In the genomic region with DNA sequence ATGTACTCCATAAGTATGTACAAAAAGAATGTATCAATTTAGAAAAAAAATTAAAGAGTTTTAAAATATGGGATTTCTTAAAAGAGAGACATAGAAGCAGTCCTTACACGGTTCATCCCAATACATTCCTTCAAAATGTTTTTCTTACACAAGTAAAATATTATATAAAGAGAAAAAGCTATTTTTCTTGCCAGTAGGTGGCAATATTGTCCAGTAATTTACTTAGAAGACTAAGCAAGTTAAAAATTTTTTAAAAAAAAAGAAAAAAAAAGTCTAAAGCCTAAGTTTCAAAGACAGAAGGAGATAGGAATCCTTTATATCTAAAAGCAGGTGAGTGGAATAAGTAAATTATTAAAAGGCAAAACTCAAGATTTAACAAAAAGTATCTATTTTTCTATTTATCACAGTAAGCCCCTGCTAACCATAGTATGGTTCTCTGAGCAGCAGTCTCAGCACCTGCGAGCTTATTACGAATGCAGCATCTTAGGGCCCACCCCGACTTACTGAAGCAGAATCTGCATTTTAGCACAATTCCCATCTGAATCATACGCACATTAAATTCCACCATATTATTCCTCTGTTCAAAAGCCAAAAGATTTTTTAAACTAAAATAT, we compare ENCODE assay signal across 8 cellular contexts.
DNase-seq lines count a peak whose midpoint lies in the region; ATAC-seq and TF ChIP-seq lines count a peak whose summit lies in the region.

No MANE protein-coding gene starts in this region.

- no peak for ATAC-seq in heart right ventricle
- ATAC-seq in left ventricle myocardium superior = no peak
- ATAC-seq in psoas muscle = no peak
- no peak for ATAC-seq in GM21825 (IDR thresholded peaks at IDR 0.05; ENCODE audit: unreplicated experiment)

- no peaks in the 10 kb centered on the region for H3K4me1 ChIP-seq in heart right ventricle
- H3K4me1 ChIP-seq in endodermal cell (ENCODE audit: control insufficient read depth, insufficient read depth, low read length) = no peaks in the 10 kb centered on the region
- no peaks in the 10 kb centered on the region for H3K4me1 ChIP-seq in psoas muscle
- H3K4me1 ChIP-seq in prostate gland (replicated peaks) = no peaks in the 10 kb centered on the region

- H3K4me1 Mint-ChIP-seq in endodermal cell = no peaks in the 10 kb centered on the region

- no peaks in the 10 kb centered on the region for H3K36me3 Mint-ChIP-seq in endodermal cell (ENCODE audit: low read depth)

- no peak overlapping the region for H3K4me3 Mint-ChIP-seq in endodermal cell

- peaks cover 3% of the 10 kb centered on the region for H3K27me3 Mint-ChIP-seq in endodermal cell (ENCODE audit: insufficient read depth)

- H3K9me3 Mint-ChIP-seq in endodermal cell = no peaks in the 10 kb centered on the region

- no peak for TF ChIP-seq POLR2A in prostate gland (IDR thresholded peaks at IDR 0.05)

- no peak overlapping the region for H3K9ac ChIP-seq in endodermal cell (ENCODE audit: extremely low read depth, low read length, poor library complexity, severe bottlenecking)

- H3K4me3 ChIP-seq in heart right ventricle (no peak overlapping the region), endodermal cell (ENCODE audit: low read length) (no peak overlapping the region), psoas muscle (no peak overlapping the region), prostate gland (no peak overlapping the region)

- H3K27ac Mint-ChIP-seq in endodermal cell = no peak overlapping the region

- H3K27me3 ChIP-seq in heart right ventricle (peaks cover 0 to 9% (median 6%) of the 10 kb centered on the region in 7 donors), endodermal cell (ENCODE audit: control insufficient read depth, insufficient read depth, low read length, poor library complexity, severe bottlenecking) (no peaks in the 10 kb centered on the region), psoas muscle (ENCODE audit: insufficient read depth in 3 of 3, low read length in 2 of 3) (peaks cover 0 to 2% (median 0%) of the 10 kb centered on the region in 3 donors), prostate gland (replicated peaks; ENCODE audit: insufficient read depth) (no peaks in the 10 kb centered on the region)

- H3K9me3 ChIP-seq in heart right ventricle (no peaks in the 10 kb centered on the region), endodermal cell (ENCODE audit: control insufficient read depth, low read length) (no peaks in the 10 kb centered on the region), psoas muscle (no peaks in the 10 kb centered on the region), prostate gland (no peaks in the 10 kb centered on the region)

- DNase-seq in heart right ventricle (no peak), left ventricle myocardium superior (no peak), NCI-H345 treated with DMSO at 0.1 percent for 48 hours (lab: John Stamatoyannopoulos, UW; ENCODE audit: unreplicated experiment) (peak; percentile 10), endodermal cell (no peak), psoas muscle (no peak), prostate gland (ENCODE audit: low spot score) (no peak)
- DNase-seq in activated effector memory CD4-positive, alpha-beta T cell treated with Interleukin-2 at 50 U/mL for 16 hours = no peak

- 62 to 65% methylated on average over 5 of the region's 5 CpGs for WGBS in heart right ventricle, 2 donors
- 81 to 100% methylated on average over 1 to 4 of the region's 5 CpGs for WGBS in endodermal cell (ENCODE audit: insufficient coverage in 1 of 2, insufficient read length in 1 of 2), 2 experiments
- WGBS in psoas muscle, 3 donors = 62 to 64% (median 64%) methylated on average over 5 of the region's 5 CpGs
- 67% methylated on average over 5 of the region's 5 CpGs for WGBS in prostate gland

- no peaks in the 10 kb centered on the region for H3K36me3 ChIP-seq in heart right ventricle
- H3K36me3 ChIP-seq in endodermal cell (ENCODE audit: control insufficient read depth, insufficient read depth, low read length) = no peaks in the 10 kb centered on the region
- no peaks in the 10 kb centered on the region for H3K36me3 ChIP-seq in psoas muscle (ENCODE audit: insufficient read depth in 1 of 2, low read depth in 1 of 2)
- H3K36me3 ChIP-seq in prostate gland = no peaks in the 10 kb centered on the region

- TF ChIP-seq CTCF in heart right ventricle (IDR thresholded peaks at IDR 0.05) (peak in 8 of 9 donors; percentile 13 to 74 (median 62)), endodermal cell (conservative IDR thresholded peaks at IDR 0.05) (peak; percentile 79), psoas muscle (IDR thresholded peaks at IDR 0.05) (peak; percentile 51), prostate gland (IDR thresholded peaks at IDR 0.05) (peak in 2 of 4 experiments; percentile 31 to 45)

- H3K27ac ChIP-seq in heart right ventricle (no peak overlapping the region), endodermal cell (ENCODE audit: low read depth, low read length) (no peak overlapping the region), psoas muscle (no peak overlapping the region), prostate gland (no peak overlapping the region)

- intact Hi-C loops in heart right ventricle (cut with DNase I) = loop anchor here in 4 of 10 donors (2.0 to 5.0 kb wide), 4 partner anchors 291 to 403 kb away; no protein-coding TSS in a partner anchor
- intact Hi-C loops in left ventricle myocardium superior (cut with micrococcal nuclease) = no loop called here
- intact Hi-C loops in psoas muscle (cut with DNase I) = loop anchor here in 1 of 2 donors (2.0 to 10.0 kb wide), 2 partner anchors 399 to 1133 kb away; a partner anchor contains a TSS
- intact Hi-C loops in prostate gland (cut with DNase I) = no loop called here
